In the genomic region with DNA sequence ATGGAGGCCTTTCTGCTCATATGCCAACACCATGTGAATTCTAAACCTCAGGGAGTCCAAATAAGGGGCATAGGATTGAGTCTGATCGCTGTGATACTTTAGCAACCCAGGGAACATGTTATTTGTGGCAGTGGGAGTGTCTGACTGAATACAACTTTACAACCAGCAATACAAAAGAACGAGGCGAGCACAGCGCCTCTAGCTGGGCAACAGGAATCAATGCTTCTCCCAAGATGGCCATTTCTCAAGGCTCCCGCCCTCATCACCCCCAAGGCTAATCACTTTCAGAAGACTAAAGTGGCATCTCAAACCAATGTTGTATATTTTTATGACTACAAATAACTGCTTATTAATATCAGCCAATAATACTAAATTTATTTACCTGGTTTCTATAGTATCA, we compare ENCODE assay signal across 25 cellular contexts. TPM values are rescaled to one million over a fixed set of nuclear protein-coding genes. Genes with fewer than 3 reads are reported as not detected.
DNase-seq lines count a peak whose midpoint lies in the region; ATAC-seq and TF ChIP-seq lines count a peak whose summit lies in the region.
"Had no signal": no experiment of that assay in that cellular context is flagged by ENCODE, and none has a peak within 500 bp of the region (broad histone marks: within the 10 kb centered on the region; RNA-seq: fewer than 3 reads in every experiment).

No MANE protein-coding gene starts in this region.

- H3K9me3 Mint-ChIP-seq in nephron progenitor cell: no peaks in the 10 kb centered on the region
- H3K9me3 Mint-ChIP-seq: memory B cell, naive B cell had no signal

- peaks cover 100% of the 10 kb centered on the region for H3K79me2 ChIP-seq in HCT116 (ENCODE audit: insufficient read depth, low read length)

- CTCF ChIA-PET in A673 (lab: Charles Lee) (no interaction called here), HCT116 (lab: Charles Lee) (no interaction called here)

- H3K4me3 ChIP-seq in A673 (ENCODE audit: low read depth, low read length, poor library complexity, severe bottlenecking): no peak overlapping the region
- H3K4me3 ChIP-seq in HCT116 (replicated peaks in 1 of 2; ENCODE audit: low read depth in 1 of 2, low read length in 2 of 2): no peak overlapping the region
- H3K4me3 ChIP-seq in WERI-Rb-1 (ENCODE audit: low read depth, low read length): no peak overlapping the region
- H3K4me3 ChIP-seq: gastroesophageal sphincter, pancreas, tibial nerve had no signal

- H3K27ac ChIP-seq in A673 (ENCODE audit: low read depth, low read length, poor library complexity, severe bottlenecking) (peak overlapping the region; percentile 41), HCT116 (ENCODE audit: low read depth, low read length) (no peak overlapping the region), WERI-Rb-1 (no peak overlapping the region)
- H3K27ac ChIP-seq: epithelial cell of prostate, gastroesophageal sphincter, pancreas, tibial nerve had no signal

- TF ChIP-seq CTCF in A673 (conservative IDR thresholded peaks at IDR 0.05; ENCODE audit: low read depth, low read length) (peak; percentile 38), HCT116 (IDR thresholded peaks at IDR 0.05 in 2 of 3, conservative IDR thresholded peaks at IDR 0.05 in 1 of 3; ENCODE audit: borderline replicate concordance in 1 of 3, insufficient read depth in 1 of 3, low read depth in 2 of 3, low read length in 2 of 3) (peak in 2 of 3 experiments; percentile 3 to 47; a peak in 2 of 6 replicates), WERI-Rb-1 (IDR thresholded peaks at IDR 0.05; ENCODE audit: low read depth, low read length) (peak; percentile 21; the same call in 1 of the 2 replicates), nephron progenitor cell (IDR thresholded peaks at IDR 0.05) (no peak)

- H4K20me1 ChIP-seq in HCT116 (ENCODE audit: insufficient read depth): peaks cover 38% of the 10 kb centered on the region; the same call in 1 of the 2 replicates

- peaks cover 48% of the 10 kb centered on the region for H3K36me3 ChIP-seq in A673 (ENCODE audit: insufficient read depth, low read length, poor library complexity, severe bottlenecking)
- peaks cover 32 to 45% of the 10 kb centered on the region in 2 experiments for H3K36me3 ChIP-seq in HCT116 (ENCODE audit: control insufficient read depth in 1 of 2, insufficient read depth in 2 of 2, low read length in 2 of 2)
- H3K36me3 ChIP-seq in WERI-Rb-1: peaks cover 84% of the 10 kb centered on the region

- BruUV-seq in A673 (replicated peaks; lab: Mats Ljungman, UMichigan) (no TSS peak), HCT116 (replicated peaks; lab: Mats Ljungman, UMichigan) (no TSS peak)

- no peaks in the 10 kb centered on the region for H3K9me2 ChIP-seq in HCT116 (ENCODE audit: insufficient read depth)

- H3K27me3 Mint-ChIP-seq in nephron progenitor cell (ENCODE audit: low read depth, poor library complexity): no peaks in the 10 kb centered on the region
- H3K27me3 Mint-ChIP-seq: memory B cell, naive B cell had no signal

- H3K4me3 Mint-ChIP-seq in nephron progenitor cell: no peak overlapping the region
- H3K4me3 Mint-ChIP-seq: memory B cell, naive B cell had no signal

- no peak for TF ChIP-seq RAD21 in HCT116 (IDR thresholded peaks at IDR 0.05; ENCODE audit: low read depth)

- ATAC-seq in HCT116 (no peak), GM21723 (IDR thresholded peaks at IDR 0.05; ENCODE audit: unreplicated experiment) (no peak), GM19395 (IDR thresholded peaks at IDR 0.05; ENCODE audit: unreplicated experiment) (no peak)
- ATAC-seq: gastroesophageal sphincter, pancreas had no signal

- H3K9ac ChIP-seq in HCT116 (ENCODE audit: low read length): no peak overlapping the region

- POLR2A ChIA-PET in A673 (lab: Charles Lee; ENCODE audit: low non-redundant PET): no interaction called here
- POLR2A ChIA-PET in HCT116 (lab: Charles Lee): no interaction called here

- DNase-seq in A673 (ENCODE audit: low spot score): no peak
- no peak for DNase-seq in HCT116 (ENCODE audit: low read depth, low spot score)
- DNase-seq in WERI-Rb-1: no peak
- DNase-seq in nephron progenitor cell: no peak
- DNase-seq in NCI-H1436 (lab: John Stamatoyannopoulos, UW): no peak
- no peak for DNase-seq in dedifferentiated amniotic fluid mesenchymal stem cell (ENCODE audit: extremely low spot score)
- DNase-seq: activated CD4-positive, alpha-beta T cell treated with anti-CD3 and anti-CD28 coated beads, Interleukin-2, amount 50 U/mL, for 48 hours; activated gamma-delta T cell treated with Interleukin-2 at 50 U/mL for 16 hours; amygdala; DMS 273 treated with DMSO at 0.1 percent for 48 hours; GDM1; GOT3; kidney glomerular epithelial cell; naive B cell; NCI-H1105 treated with DMSO at 0.1 percent for 48 hours; NCI-H524 treated with DMSO at 0.1 percent for 48 hours; pancreas; SHP77; stimulated activated naive CD4-positive, alpha-beta T cell treated with Interleukin-2 at 50 U/mL for 16 hours had no signal

- no peaks in the 10 kb centered on the region for H3K9me3 ChIP-seq in A673 (ENCODE audit: low read depth, low read length, poor library complexity, severe bottlenecking)
- H3K9me3 ChIP-seq in HCT116 (ENCODE audit: control insufficient read depth in 1 of 2, insufficient read depth in 1 of 2, low read depth in 1 of 2, low read length in 2 of 2): no peaks in the 10 kb centered on the region
- no peaks in the 10 kb centered on the region for H3K9me3 ChIP-seq in WERI-Rb-1 (ENCODE audit: severe bottlenecking)
- H3K9me3 ChIP-seq: gastroesophageal sphincter, pancreas, tibial nerve had no signal

- peaks cover 70% of the 10 kb centered on the region for H3K36me3 Mint-ChIP-seq in nephron progenitor cell (ENCODE audit: low read depth)

- H3K4me1 ChIP-seq in A673 (ENCODE audit: insufficient read depth, low read length, poor library complexity, severe bottlenecking) (peaks cover 3% of the 10 kb centered on the region), HCT116 (ENCODE audit: control insufficient read depth in 1 of 2, insufficient read depth in 2 of 2, low read length in 2 of 2) (no peaks in the 10 kb centered on the region)

- RAD21 ChIA-PET in HCT116 (lab: Charles Lee; ENCODE audit: low non-redundant PET in 1 of 2, low total read pairs in 2 of 2, uncharacterized antibody in 2 of 2, unreplicated experiment in 2 of 2): no interaction called here

- peak overlapping the region; percentile 82 for H3K27ac Mint-ChIP-seq in nephron progenitor cell

- peaks cover 46% of the 10 kb centered on the region for H3K4me1 Mint-ChIP-seq in nephron progenitor cell

- no peak overlapping the region for H3K4me2 ChIP-seq in HCT116 (ENCODE audit: low read length)

- H3K27me3 ChIP-seq in A673 (replicated peaks; ENCODE audit: insufficient read depth, low read depth, low read length, poor library complexity): no peaks in the 10 kb centered on the region
- no peaks in the 10 kb centered on the region for H3K27me3 ChIP-seq in HCT116 (ENCODE audit: insufficient read depth, low read length)
- H3K27me3 ChIP-seq in WERI-Rb-1 (ENCODE audit: insufficient read depth, low read depth, severe bottlenecking): no peaks in the 10 kb centered on the region
- H3K27me3 ChIP-seq: gastroesophageal sphincter, pancreas, tibial nerve had no signal

- TF ChIP-seq POLR2A in HCT116 (IDR thresholded peaks at IDR 0.05; ENCODE audit: borderline replicate concordance, extremely low read depth, insufficient read depth, insufficient read length): no peak

- intact Hi-C loops in A673 (cut with micrococcal nuclease; ENCODE audit: unreplicated experiment) (no loop called here), HCT116 (cut with micrococcal nuclease) (no loop called here)

- H2AFZ ChIP-seq in HCT116 (ENCODE audit: low read depth, low read length, poor library complexity, severe bottlenecking): no peak overlapping the region

TF ChIP-seq in HCT116, 20 proteins besides CTCF, POLR2A, EP300 and RAD21 (continues in another document):
- TF ChIP-seq JUND (IDR thresholded peaks at IDR 0.05) (no peak), ZNF274 (IDR thresholded peaks at IDR 0.05; ENCODE audit: low read depth, low read length) (no peak), EZH2phosphoT487 (IDR thresholded peaks at IDR 0.05; ENCODE audit: borderline replicate concordance) (no peak), SIN3A (IDR thresholded peaks at IDR 0.05; ENCODE audit: low read depth) (no peak), CEBPB (IDR thresholded peaks at IDR 0.05; ENCODE audit: low read depth) (no peak), SP1 (IDR thresholded peaks at IDR 0.05; ENCODE audit: low read depth) (no peak), CBX3 (IDR thresholded peaks at IDR 0.05; ENCODE audit: low read depth) (no peak), FOSL1 (IDR thresholded peaks at IDR 0.05; ENCODE audit: low read depth) (no peak), YY1 (IDR thresholded peaks at IDR 0.05; ENCODE audit: extremely low read depth, insufficient replicate concordance, low read depth, low read length) (no peak), TCF7L2 (IDR thresholded peaks at IDR 0.05; ENCODE audit: borderline replicate concordance, extremely low read depth, insufficient read depth, insufficient read length) (no peak)
- TF ChIP-seq, protein P1, sequence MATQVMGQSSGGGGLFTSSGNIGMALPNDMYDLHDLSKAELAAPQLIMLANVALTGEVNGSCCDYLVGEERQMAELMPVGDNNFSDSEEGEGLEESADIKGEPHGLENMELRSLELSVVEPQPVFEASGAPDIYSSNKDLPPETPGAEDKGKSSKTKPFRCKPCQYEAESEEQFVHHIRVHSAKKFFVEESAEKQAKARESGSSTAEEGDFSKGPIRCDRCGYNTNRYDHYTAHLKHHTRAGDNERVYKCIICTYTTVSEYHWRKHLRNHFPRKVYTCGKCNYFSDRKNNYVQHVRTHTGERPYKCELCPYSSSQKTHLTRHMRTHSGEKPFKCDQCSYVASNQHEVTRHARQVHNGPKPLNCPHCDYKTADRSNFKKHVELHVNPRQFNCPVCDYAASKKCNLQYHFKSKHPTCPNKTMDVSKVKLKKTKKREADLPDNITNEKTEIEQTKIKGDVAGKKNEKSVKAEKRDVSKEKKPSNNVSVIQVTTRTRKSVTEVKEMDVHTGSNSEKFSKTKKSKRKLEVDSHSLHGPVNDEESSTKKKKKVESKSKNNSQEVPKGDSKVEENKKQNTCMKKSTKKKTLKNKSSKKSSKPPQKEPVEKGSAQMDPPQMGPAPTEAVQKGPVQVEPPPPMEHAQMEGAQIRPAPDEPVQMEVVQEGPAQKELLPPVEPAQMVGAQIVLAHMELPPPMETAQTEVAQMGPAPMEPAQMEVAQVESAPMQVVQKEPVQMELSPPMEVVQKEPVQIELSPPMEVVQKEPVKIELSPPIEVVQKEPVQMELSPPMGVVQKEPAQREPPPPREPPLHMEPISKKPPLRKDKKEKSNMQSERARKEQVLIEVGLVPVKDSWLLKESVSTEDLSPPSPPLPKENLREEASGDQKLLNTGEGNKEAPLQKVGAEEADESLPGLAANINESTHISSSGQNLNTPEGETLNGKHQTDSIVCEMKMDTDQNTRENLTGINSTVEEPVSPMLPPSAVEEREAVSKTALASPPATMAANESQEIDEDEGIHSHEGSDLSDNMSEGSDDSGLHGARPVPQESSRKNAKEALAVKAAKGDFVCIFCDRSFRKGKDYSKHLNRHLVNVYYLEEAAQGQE (IDR thresholded peaks at IDR 0.05; ENCODE audit: low read depth): no peak

RNA-seq across cellular contexts. Expression of a gene that starts 28.1 kb away (rescaled TPM):
- total RNA-seq in A673 (2021) (222 and 249 TPM in 2 replicates), HCT116 (2021; ENCODE audit: unreplicated experiment) (170 TPM)
- polyA plus RNA-seq in HCT116 (2012): 81.0 and 84.8 TPM in 2 replicates

RNA-seq across cellular contexts. Expression of a gene that starts 28.2 kb away (rescaled TPM):
- total RNA-seq in A673 (2021) (354 and 375 TPM in 2 replicates), HCT116 (2021; ENCODE audit: unreplicated experiment) (524 TPM)
- 568 and 601 TPM in 2 replicates for polyA plus RNA-seq in HCT116 (2012)
